8 cellular contexts compared by ENCODE assay signal in genomic region chr2:152497481-152498052, GRCh38.
DNase-seq lines count a peak whose midpoint lies in the region; ATAC-seq and TF ChIP-seq lines count a peak whose summit lies in the region.

No MANE protein-coding gene starts in this region.

- no peaks in the 10 kb centered on the region for H3K27me3 ChIP-seq in parathyroid adenoma (ENCODE audit: control insufficient read depth, insufficient read depth, low read length)

- no peak for DNase-seq in activated CD4-positive, alpha-beta T cell treated with anti-CD3 and anti-CD28 coated beads, Interleukin-2, amount 50 U/mL, for 1 hour
- DNase-seq in NCI-H1694 (lab: John Stamatoyannopoulos, UW) (no peak), NAMALWA (ENCODE audit: low spot score) (no peak), cortex of kidney (lab: John Stamatoyannopoulos, UW) (no peak)

- ATAC-seq in GM18858 (IDR thresholded peaks at IDR 0.05; ENCODE audit: unreplicated experiment) = peak; percentile 63
- peak; percentile 67 for ATAC-seq in HG03139 (IDR thresholded peaks at IDR 0.05; ENCODE audit: unreplicated experiment)

- no peak overlapping the region for H2AFZ ChIP-seq in parathyroid adenoma

- no peaks in the 10 kb centered on the region for H3K9me3 ChIP-seq in parathyroid adenoma (ENCODE audit: control insufficient read depth, low read length)

- H3K36me3 ChIP-seq in parathyroid adenoma (ENCODE audit: control insufficient read depth, insufficient read depth, low read length) = no peaks in the 10 kb centered on the region

- no peak overlapping the region for H3K4me3 ChIP-seq in parathyroid adenoma (ENCODE audit: low read depth, low read length)

- H3K9ac ChIP-seq in parathyroid adenoma = no peak overlapping the region

- no peak for TF ChIP-seq CTCF in parathyroid adenoma (IDR thresholded peaks at IDR 0.05)

- H3K27ac ChIP-seq in angular gyrus (ENCODE audit: low read depth, low read length) = peak overlapping the region; percentile 46
- no peak overlapping the region for H3K27ac ChIP-seq in parathyroid adenoma

- peak overlapping the region; percentile 48 for H3K4me2 ChIP-seq in parathyroid adenoma (ENCODE audit: low read length)

- H3K4me1 ChIP-seq in parathyroid adenoma = peaks cover 20% of the 10 kb centered on the region

- H3K79me2 ChIP-seq in parathyroid adenoma = peaks cover 8% of the 10 kb centered on the region
